Comparison of ENCODE assay signal across 8 cellular contexts in genomic region chr10:72307711-72308110, GRCh38. TPM values are rescaled to one million over a fixed set of nuclear protein-coding genes. Genes with fewer than 3 reads are reported as not detected.
A peak's percentile ranks its signal among the peaks of the same experiment; 100 is the strongest.
DNase-seq lines count a peak whose midpoint lies in the region; ATAC-seq and TF ChIP-seq lines count a peak whose summit lies in the region.
"Not testable (repeated sequence)": the region's sequence is repeated elsewhere in the genome, so short reads cannot be mapped to it uniquely, and the experiment has no call there.

No MANE protein-coding gene starts in this region.

- H3K36me3 ChIP-seq in BLaER1; IMR-90 (ENCODE audit: control insufficient read depth, insufficient read depth, low read length); hepatocyte (replicated peaks; ENCODE audit: insufficient read depth, low read depth); stomach: not testable (repeated sequence)

- not testable (repeated sequence) for H2AFZ ChIP-seq in IMR-90 (replicated peaks; ENCODE audit: low read length, poor library complexity); hepatocyte

- peaks cover 37% of the 10 kb centered on the region for H3K4me1 Mint-ChIP-seq in T-helper 17 cell
- peaks cover 88% of the 10 kb centered on the region for H3K4me1 Mint-ChIP-seq in activated T-cell treated with anti-CD3 and anti-CD28 coated beads, Interleukin-2, amount 50 U/mL, for 72 hours (ENCODE audit: low read depth)
- peaks cover 50% of the 10 kb centered on the region for H3K4me1 Mint-ChIP-seq in brain
- peaks cover 44% of the 10 kb centered on the region for H3K4me1 Mint-ChIP-seq in nephron

- intact Hi-C loops in IMR-90 (cut with micrococcal nuclease); stomach (cut with DNase I; ENCODE audit: low total_unique reads): not testable (repeated sequence)

- TF ChIP-seq POLR2A in IMR-90 (IDR thresholded peaks at IDR 0.05; ENCODE audit: low read depth, low read length); stomach (IDR thresholded peaks at IDR 0.05): not testable (repeated sequence)

- H3K79me2 ChIP-seq in hepatocyte: not testable (repeated sequence)

- H4K91ac ChIP-seq in IMR-90 (ENCODE audit: insufficient read depth, low read depth, low read length): not testable (repeated sequence)

- POLR2A ChIA-PET in IMR-90 (lab: Charles Lee; ENCODE audit: unreplicated experiment): not testable (repeated sequence)

- not testable (repeated sequence) for H3K56ac ChIP-seq in IMR-90 (ENCODE audit: extremely low read depth, insufficient read depth, low read length)

- H3K4me2 ChIP-seq in BLaER1: peak overlapping the region; percentile 86
- H3K4me2 ChIP-seq in IMR-90 (ENCODE audit: low read depth, low read length); hepatocyte: not testable (repeated sequence)

- H4K8ac ChIP-seq in IMR-90 (ENCODE audit: low read depth in 2 of 2, low read length in 2 of 2): peak overlapping the region in 1 of 2 experiments; percentile 6; a peak in 2 of 4 replicates

- H3K23ac ChIP-seq in IMR-90 (ENCODE audit: low read depth, low read length): not testable (repeated sequence)

- ATAC-seq in IMR-90 (ENCODE audit: low read depth); T-helper 17 cell; activated T-cell treated with anti-CD3 and anti-CD28 coated beads, Interleukin-2, amount 50 U/mL, for 72 hours (replicated peaks in 1 of 2): not testable (repeated sequence)

- H2BK120ac ChIP-seq in IMR-90 (ENCODE audit: low read depth, low read length): not testable (repeated sequence)

- not testable (repeated sequence) for H2BK20ac ChIP-seq in IMR-90 (ENCODE audit: low read depth, low read length)

- not testable (repeated sequence) for H2BK5ac ChIP-seq in IMR-90 (ENCODE audit: low read depth, low read length, poor library complexity, severe bottlenecking)

- dilution Hi-C loops in IMR-90 (cut with HindIII; ENCODE audit: low sequenced_read_pairs, unreplicated experiment): not testable (repeated sequence)

- not testable (repeated sequence) for H3K9me3 ChIP-seq in BLaER1; IMR-90 (ENCODE audit: control insufficient read depth, insufficient read depth, low read length); T-helper 17 cell (ENCODE audit: control insufficient read depth, low read length, poor library complexity, severe bottlenecking); hepatocyte (ENCODE audit: low read depth); stomach

- 0 out of 3 replicates have a peak overlapping the region, but pooled peaks have one; percentile 14 for H2BK15ac ChIP-seq in IMR-90 (ENCODE audit: low read depth, low read length)

- H3K9me3 Mint-ChIP-seq in activated T-cell treated with anti-CD3 and anti-CD28 coated beads, Interleukin-2, amount 50 U/mL, for 72 hours; brain; nephron: not testable (repeated sequence)

- H2AK5ac ChIP-seq in IMR-90 (ENCODE audit: low read depth, low read length): not testable (repeated sequence)

- no CpG with 5 or more reads among the region's 7 CpGs for WGBS in IMR-90 (ENCODE audit: extremely low coverage in 2 of 2, insufficient read length in 1 of 2), 2 experiments
- 96% methylated on average over 7 of the region's 7 CpGs for whole genome bisulfite sequencing in hepatocyte (ENCODE audit: low lambda C conversion rate, missing lambda C conversion rate)
- WGBS in stomach, 5 donors: 93 to 98% (median 96%) methylated on average over 7 of the region's 7 CpGs

- in situ Hi-C loops in IMR-90 (cut with MboI; ENCODE audit: low sequenced_read_pairs): not testable (repeated sequence)

- not testable (repeated sequence) for H2AK9ac ChIP-seq in IMR-90 (replicated peaks; ENCODE audit: low read depth, low read length, poor library complexity)

- H4K20me1 ChIP-seq in BLaER1; IMR-90 (ENCODE audit: insufficient read depth, low read length); hepatocyte (ENCODE audit: insufficient read depth, poor library complexity, severe bottlenecking): not testable (repeated sequence)

- not testable (repeated sequence) for H3K14ac ChIP-seq in IMR-90 (replicated peaks; ENCODE audit: low read depth, low read length)

- BruUV-seq in IMR-90 (replicated peaks; lab: Mats Ljungman, UMichigan): not testable (repeated sequence)

- H3K4me1 ChIP-seq in BLaER1 (peaks cover 95% of the 10 kb centered on the region), IMR-90 (ENCODE audit: control insufficient read depth, insufficient read depth, low read length) (peaks cover 15% of the 10 kb centered on the region), hepatocyte (ENCODE audit: insufficient read depth) (peaks cover 31% of the 10 kb centered on the region), stomach (peaks cover 26 to 32% (median 27%) of the 10 kb centered on the region in 4 donors)

- H3K9me2 ChIP-seq in hepatocyte (replicated peaks; ENCODE audit: insufficient read depth): not testable (repeated sequence)

- not testable (repeated sequence) for H4K5ac ChIP-seq in IMR-90 (ENCODE audit: low read depth, low read length)

- H3K79me1 ChIP-seq in IMR-90 (ENCODE audit: low read depth in 1 of 2, low read length in 2 of 2): not testable (repeated sequence)

- H3K4ac ChIP-seq in IMR-90 (ENCODE audit: low read depth, low read length): peak overlapping the region; percentile 78; the same call in 1 of the 2 replicates

- H3K4me3 Mint-ChIP-seq in T-helper 17 cell, brain, nephron: not testable (repeated sequence)
- peak overlapping the region in 1 of 2 donors; percentile 48 for H3K4me3 Mint-ChIP-seq in activated T-cell treated with anti-CD3 and anti-CD28 coated beads, Interleukin-2, amount 50 U/mL, for 72 hours

- TF ChIP-seq CTCF in IMR-90 (conservative IDR thresholded peaks at IDR 0.05; ENCODE audit: low read depth, low read length); brain (conservative IDR thresholded peaks at IDR 0.05); hepatocyte (IDR thresholded peaks at IDR 0.05; ENCODE audit: poor library complexity); nephron (IDR thresholded peaks at IDR 0.05; ENCODE audit: unreplicated experiment in 3 of 3); stomach (IDR thresholded peaks at IDR 0.05): not testable (repeated sequence)

- CTCF ChIA-PET in IMR-90 (lab: Yijun Ruan, JAX): interaction anchor here (0.5 kb wide), 1 partner anchor 67 kb away, joined by 4 read pairs; no protein-coding TSS in a partner anchor

- H3K27me3 Mint-ChIP-seq in T-helper 17 cell; activated T-cell treated with anti-CD3 and anti-CD28 coated beads, Interleukin-2, amount 50 U/mL, for 72 hours (ENCODE audit: low read depth); brain; nephron (ENCODE audit: low read depth): not testable (repeated sequence)

- H3K27ac Mint-ChIP-seq in T-helper 17 cell (peak overlapping the region; percentile 91), brain (peak overlapping the region in 3 of 5 experiments; percentile 85 to 93 (median 88)), nephron (peak overlapping the region in 2 of 3 experiments; percentile 32 to 88)
- peak overlapping the region; percentile 68 for H3K27ac Mint-ChIP-seq in activated T-cell treated with anti-CD3 and anti-CD28 coated beads, Interleukin-2, amount 50 U/mL, for 72 hours

- not testable (repeated sequence) for H3K18ac ChIP-seq in IMR-90 (ENCODE audit: low read depth, low read length)

- H3K27ac ChIP-seq in BLaER1 (peak overlapping the region; percentile 78), hepatocyte (peak overlapping the region; percentile 97), stomach (peak overlapping the region; percentile 23 to 78 (median 73))
- not testable (repeated sequence) for H3K27ac ChIP-seq in IMR-90 (ENCODE audit: insufficient read depth, low read length)

- not testable (repeated sequence) for H3K27me3 ChIP-seq in BLaER1; IMR-90 (ENCODE audit: control insufficient read depth, insufficient read depth, low read length); hepatocyte; stomach

- H3K4me3 ChIP-seq in BLaER1; IMR-90 (ENCODE audit: insufficient read depth, low read depth, low read length); hepatocyte; stomach: not testable (repeated sequence)

- TF ChIP-seq RAD21 in IMR-90 (IDR thresholded peaks at IDR 0.05; ENCODE audit: low read length): not testable (repeated sequence)

- not testable (repeated sequence) for TF ChIP-seq EP300 in stomach (IDR thresholded peaks at IDR 0.05)

- not testable (repeated sequence) for H3K36me3 Mint-ChIP-seq in T-helper 17 cell (ENCODE audit: low read depth); activated T-cell treated with anti-CD3 and anti-CD28 coated beads, Interleukin-2, amount 50 U/mL, for 72 hours (ENCODE audit: insufficient read depth in 2 of 2); brain; nephron (ENCODE audit: low read depth)

- DNase-seq in IMR-90; T-helper 17 cell; activated T-cell treated with anti-CD3 and anti-CD28 coated beads, Interleukin-2, amount 50 U/mL, for 72 hours; hepatocyte (ENCODE audit: low spot score); stomach: not testable (repeated sequence)

- H3K9ac ChIP-seq in BLaER1; IMR-90 (ENCODE audit: low read depth, low read length): not testable (repeated sequence)

- H3K9me1 ChIP-seq in IMR-90 (ENCODE audit: insufficient read depth, low read length): peaks cover 18% of the 10 kb centered on the region

RNA-seq across cellular contexts. Expression of gene DDIT4, which starts 34.0 kb away (rescaled TPM):
- total RNA-seq in IMR-90 (2012; rRNA removed): 108 and 110 TPM in 2 replicates
- polyA plus RNA-seq in IMR-90 (2012; rRNA removed): 31.0 and 59.6 TPM in 2 replicates
- polyA plus RNA-seq in IMR-90 (2012; cell fraction: cytosol; rRNA removed): 38.8 and 80.6 TPM in 2 replicates
- 80.3 and 93.3 TPM in 2 replicates for polyA plus RNA-seq in IMR-90 (2012; cell fraction: nucleus; rRNA removed; ENCODE audit: low replicate concordance)
- 100 to 1,000 TPM; 186 to 300 TPM for total RNA-seq in T-helper 17 cell
- total RNA-seq in activated T-cell treated with anti-CD3 and anti-CD28 coated beads, Interleukin-2, amount 50 U/mL, for 72 hours: 1,000 to 10,000 TPM; 1,119 to 1,202 TPM
- polyA plus RNA-seq in brain (ENCODE audit: insufficient read depth, low read depth, low replicate concordance): 121 TPM
- 162 and 165 TPM in 2 replicates for total RNA-seq in hepatocyte
- 189 and 235 TPM in 2 replicates for polyA plus RNA-seq in hepatocyte
- total RNA-seq in stomach: 100 to 1,000 TPM in 4 of 5 donors, 10 to 100 TPM in 1; 89.9 to 188 (median 154) TPM
- polyA plus RNA-seq in stomach: 100 to 1,000 TPM; 122 to 176 (median 170) TPM

RNA-seq across cellular contexts. Expression of gene DNAJB12, which starts 47.0 kb away (rescaled TPM):
- total RNA-seq in IMR-90 (2012; rRNA removed): 18.3 and 19.2 TPM in 2 replicates
- 23.1 and 24.0 TPM in 2 replicates for polyA plus RNA-seq in IMR-90 (2012; rRNA removed)
- polyA plus RNA-seq in IMR-90 (2012; cell fraction: cytosol; rRNA removed): 18.5 and 22.8 TPM in 2 replicates
- 28.0 and 41.8 TPM in 2 replicates for polyA plus RNA-seq in IMR-90 (2012; cell fraction: nucleus; rRNA removed; ENCODE audit: low replicate concordance)
- total RNA-seq in T-helper 17 cell: 10 to 100 TPM; 32.7 to 42.9 TPM
- 10 to 100 TPM; 24.1 to 25.2 TPM for total RNA-seq in activated T-cell treated with anti-CD3 and anti-CD28 coated beads, Interleukin-2, amount 50 U/mL, for 72 hours
- polyA plus RNA-seq in brain (ENCODE audit: insufficient read depth, low read depth, low replicate concordance): 29.3 TPM
- total RNA-seq in hepatocyte: 31.0 and 33.5 TPM in 2 replicates
- 40.3 and 41.5 TPM in 2 replicates for polyA plus RNA-seq in hepatocyte
- 10 to 100 TPM in 4 of 5 donors, 1 to 10 TPM in 1; 2.3 to 43.2 (median 24.9) TPM for total RNA-seq in stomach
- 10 to 100 TPM; 12.1 to 20.0 (median 16.3) TPM for polyA plus RNA-seq in stomach
